In genomic region chr17:52105601-52106000, GRCh38 we compare ENCODE assay signal across 35 cellular contexts. TPM values are rescaled to one million over a fixed set of nuclear protein-coding genes. Genes with fewer than 3 reads are reported as not detected.
DNase-seq lines count a peak whose midpoint lies in the region; ATAC-seq, FAIRE-seq and TF ChIP-seq lines count a peak whose summit lies in the region.
"Had no signal": no experiment of that assay in that cellular context is flagged by ENCODE, and none has a peak within 500 bp of the region (broad histone marks: within the 10 kb centered on the region; RNA-seq: fewer than 3 reads in every experiment).

No MANE protein-coding gene starts in this region.

- H3K79me2 ChIP-seq in GM23248 (ENCODE audit: insufficient read depth) = no peaks in the 10 kb centered on the region

- no peak overlapping the region for H3K27ac ChIP-seq in GM23248
- H3K27ac ChIP-seq: A549; BLaER1 treated with 17β-estradiol and CSF1 and Interleukin-3, amounts not matched to agents 10 nM and 100 nM had no signal

- H3K4me1 ChIP-seq in GM23248 (ENCODE audit: insufficient read depth) = no peaks in the 10 kb centered on the region
- H3K4me1 ChIP-seq: A549; BLaER1 treated with 17β-estradiol and CSF1 and Interleukin-3, amounts not matched to agents 10 nM and 100 nM had no signal

- H2AFZ ChIP-seq in GM23248 = no peak overlapping the region

- no peak overlapping the region for H3K9ac ChIP-seq in GM23248
- H3K9ac ChIP-seq: BLaER1 treated with 17β-estradiol and CSF1 and Interleukin-3, amounts not matched to agents 10 nM and 100 nM had no signal

- DNase-seq in GM23248 (peak; percentile 0), LHCN-M2 (ENCODE audit: low read depth) (peak; percentile 10), bronchial epithelial cell (ENCODE audit: low read depth) (peak; percentile 60), kidney glomerular epithelial cell (lab: John Stamatoyannopoulos, UW) (peak; percentile 6), NK-92 (lab: John Stamatoyannopoulos, UW; ENCODE audit: unreplicated experiment) (no peak), NCI-H1417 (lab: John Stamatoyannopoulos, UW) (no peak)
- DNase-seq in stimulated activated CD8-positive, alpha-beta memory T cell treated with anti-CD3 and anti-CD28 coated beads, Interleukin-4, amount 100 ng/mL, for 48 hours = no peak
- DNase-seq: AML-193; CD4-positive, alpha-beta T cell; DMS79; EL; GF-D8; Karpas-422; MG63; NCI-H1092; NCI-H1436; NCI-H187; NCI-H2081 treated with DMSO at 0.1 percent for 48 hours; NCI-H2171; NCI-H226; NCI-H510A; NCI-H69; OCI-M1; T-helper 1 cell had no signal

- H3K36me3 ChIP-seq in GM23248 (ENCODE audit: low read depth) (no peaks in the 10 kb centered on the region), bronchial epithelial cell (ENCODE audit: control insufficient read depth, insufficient read depth, low read length) (no peaks in the 10 kb centered on the region)
- H3K36me3 ChIP-seq: BLaER1 treated with 17β-estradiol and CSF1 and Interleukin-3, amounts not matched to agents 10 nM and 100 nM; MG63 had no signal

- H3K27me3 ChIP-seq in GM23248 (replicated peaks; ENCODE audit: insufficient read depth) = no peaks in the 10 kb centered on the region
- no peaks in the 10 kb centered on the region for H3K27me3 ChIP-seq in bronchial epithelial cell (ENCODE audit: control insufficient read depth, insufficient read depth, low read length)
- H3K27me3 ChIP-seq: BLaER1 treated with 17β-estradiol and CSF1 and Interleukin-3, amounts not matched to agents 10 nM and 100 nM had no signal

- in situ Hi-C loops in GM23248 (cut with MboI) = no loop called here

- no peaks in the 10 kb centered on the region for H3K9me2 ChIP-seq in GM23248 (ENCODE audit: insufficient read depth)

- H4K20me1 ChIP-seq in GM23248 (ENCODE audit: insufficient read depth) = no peaks in the 10 kb centered on the region
- H4K20me1 ChIP-seq: BLaER1 treated with 17β-estradiol and CSF1 and Interleukin-3, amounts not matched to agents 10 nM and 100 nM had no signal

- H3K4me3 ChIP-seq in GM23248 (no peak overlapping the region), bronchial epithelial cell (ENCODE audit: low read depth, low read length) (no peak overlapping the region)
- H3K4me3 ChIP-seq: A549; BLaER1 treated with 17β-estradiol and CSF1 and Interleukin-3, amounts not matched to agents 10 nM and 100 nM; MG63 had no signal

- no peaks in the 10 kb centered on the region for H3F3A ChIP-seq in GM23248 (ENCODE audit: insufficient read depth)

- H3K9me3 ChIP-seq in GM23248 (ENCODE audit: low read depth) = no peaks in the 10 kb centered on the region
- H3K9me3 ChIP-seq: A549; BLaER1 treated with 17β-estradiol and CSF1 and Interleukin-3, amounts not matched to agents 10 nM and 100 nM; MG63 had no signal

- no peak overlapping the region for H3K4me2 ChIP-seq in GM23248 (ENCODE audit: unreplicated experiment)
- H3K4me2 ChIP-seq: A549; BLaER1 treated with 17β-estradiol and CSF1 and Interleukin-3, amounts not matched to agents 10 nM and 100 nM had no signal

- no peak for TF ChIP-seq CTCF in bronchial epithelial cell (IDR thresholded peaks at IDR 0.05; ENCODE audit: insufficient read depth, low read length, severe bottlenecking)

- FAIRE-seq in bronchial epithelial cell (lab: Jason Lieb, UNC) = no peak
- FAIRE-seq: A549, D721Med, GM12891, HepG2, RCC 7860 had no signal

- ATAC-seq in HG02678 (IDR thresholded peaks at IDR 0.05; ENCODE audit: unreplicated experiment) = no peak
- ATAC-seq: A549, HCT116, HepG2, Right ventricle myocardium inferior had no signal

RNA-seq across cellular contexts. Expression of gene CA10, which starts 52.9 kb away (rescaled TPM):
- not detected in 2 replicates for total RNA-seq in GM23248 (2014; rRNA removed; shearing (Covaris generic))
- polyA plus RNA-seq in GM23248 (2016; fragmentation: Nextera tagmentation; extraction: Ambion mirVana) = not detected in 2 replicates
- total RNA-seq in LHCN-M2 (2014; rRNA removed) (not detected in 2 replicates), bronchial epithelial cell (not detected in 2 replicates)
- polyA plus RNA-seq in LHCN-M2 (2012) = not detected
- total RNA-seq: CD4-positive, alpha-beta T cell; HepG2; HT-29; Right ventricle myocardium inferior; SK-MEL-5 had no signal
- polyA plus RNA-seq: A549, HepG2 had no signal

Comparison
In these comparisons a context has a peak if more than half of its experiments do, and no peak if none do; other contexts are left out.
1. DNase-seq: peak in GM23248 (single experiment), LHCN-M2 (single experiment), bronchial epithelial cell (single experiment) and kidney glomerular epithelial cell (single experiment); none in stimulated activated CD8-positive, alpha-beta memory T cell treated with anti-CD3 and anti-CD28 coated beads, Interleukin-4, amount 100 ng/mL, for 48 hours (single experiment), NK-92 (single experiment) and NCI-H1417 (0 of 3).